15 cellular contexts compared by ENCODE assay signal in genomic region chr5:154473581-154474266, GRCh38. TPM values are rescaled to one million over a fixed set of nuclear protein-coding genes. Genes with fewer than 3 reads are reported as not detected.
A peak's percentile ranks its signal among the peaks of the same experiment; 100 is the strongest.
DNase-seq lines count a peak whose midpoint lies in the region; ATAC-seq and TF ChIP-seq lines count a peak whose summit lies in the region.
"Had no signal": no experiment of that assay in that cellular context is flagged by ENCODE, and none has a peak within 500 bp of the region (broad histone marks: within the 10 kb centered on the region; RNA-seq: fewer than 3 reads in every experiment).

No MANE protein-coding gene starts in this region.

- H3K9me3 ChIP-seq in iPS-20b (ENCODE audit: insufficient read depth, low read depth, low read length) = no peaks in the 10 kb centered on the region
- no peaks in the 10 kb centered on the region for H3K9me3 ChIP-seq in skeletal muscle tissue (ENCODE audit: control insufficient read depth in 3 of 3, low read length in 3 of 3)
- H3K9me3 ChIP-seq in spleen = no peaks in the 10 kb centered on the region

- H3K27ac ChIP-seq in iPS-20b (ENCODE audit: low read length) = no peak overlapping the region
- no peak overlapping the region for H3K27ac ChIP-seq in skeletal muscle tissue (ENCODE audit: low read depth, low read length)
- H3K27ac ChIP-seq in caudate nucleus (ENCODE audit: low read depth, low read length) = no peak overlapping the region
- H3K27ac ChIP-seq in spleen = no peak overlapping the region

- H3K4me3 Mint-ChIP-seq in activated T-cell treated with anti-CD3 and anti-CD28 coated beads, Interleukin-2, amount 50 U/mL, for 72 hours = peak overlapping the region; percentile 62 to 73
- H3K4me3 Mint-ChIP-seq in activated B cell treated with CpG ODN at 0.5 μM for 24 hours = peak overlapping the region; percentile 17

- H3K4me3 ChIP-seq in iPS-20b (ENCODE audit: low read length) = peak overlapping the region; percentile 50; the same call in 1 of the 2 replicates
- peak overlapping the region; percentile 14 to 35 (median 22) for H3K4me3 ChIP-seq in skeletal muscle tissue (ENCODE audit: low read length in 3 of 3)
- H3K4me3 ChIP-seq in spleen = peak overlapping the region in 1 of 8 donors; percentile 30

- H3K36me3 Mint-ChIP-seq in activated T-cell treated with anti-CD3 and anti-CD28 coated beads, Interleukin-2, amount 50 U/mL, for 72 hours (ENCODE audit: insufficient read depth in 2 of 2) = peaks cover 0 to 3% of the 10 kb centered on the region in 2 donors
- no peaks in the 10 kb centered on the region for H3K36me3 Mint-ChIP-seq in activated B cell treated with CpG ODN at 0.5 μM for 24 hours (ENCODE audit: low read depth)
- H3K36me3 Mint-ChIP-seq: activated naive CD8-positive, alpha-beta T cell treated with anti-CD3 and anti-CD28 coated beads, Interleukin-2, amount 10 ng/mL, durations not matched to agents 7 days and 5 days had no signal

- H3K27me3 ChIP-seq in iPS-20b (ENCODE audit: insufficient read depth, low read length) = peaks cover 100% of the 10 kb centered on the region
- peaks cover 89 to 93% (median 92%) of the 10 kb centered on the region in 3 donors for H3K27me3 ChIP-seq in skeletal muscle tissue (ENCODE audit: control insufficient read depth in 3 of 3, insufficient read depth in 3 of 3, low read length in 3 of 3)
- peaks cover 28 to 100% (median 92%) of the 10 kb centered on the region in 7 donors for H3K27me3 ChIP-seq in spleen (replicated peaks in 1 of 7)

- peaks cover 44% of the 10 kb centered on the region for H3K4me1 Mint-ChIP-seq in activated T-cell treated with anti-CD3 and anti-CD28 coated beads, Interleukin-2, amount 50 U/mL, for 72 hours (ENCODE audit: low read depth)
- H3K4me1 Mint-ChIP-seq in activated B cell treated with CpG ODN at 0.5 μM for 24 hours = peaks cover 47% of the 10 kb centered on the region

- TF ChIP-seq CTCF in activated B cell treated with CpG ODN at 0.5 μM for 24 hours (IDR thresholded peaks at IDR 0.05) = no peak
- TF ChIP-seq CTCF in spleen (IDR thresholded peaks at IDR 0.05 in 8 of 11, conservative IDR thresholded peaks at IDR 0.05 in 3 of 11) = no peak
- TF ChIP-seq CTCF in GM13976 (IDR thresholded peaks at IDR 0.05; ENCODE audit: borderline replicate concordance, control extremely low read depth, extremely low read depth, insufficient read depth, missing control alignments) = no peak

- CTCF ChIA-PET in activated B cell treated with CpG ODN at 0.5 μM for 24 hours (lab: Charles Lee) = no interaction called here

- POLR2A ChIA-PET in activated B cell treated with CpG ODN at 0.5 μM for 24 hours (lab: Charles Lee) = no interaction called here

- no peak overlapping the region for H3K9ac ChIP-seq in iPS-20b (ENCODE audit: low read depth, low read length)
- peak overlapping the region in 1 of 3 donors; percentile 33 for H3K9ac ChIP-seq in skeletal muscle tissue (ENCODE audit: low read depth in 1 of 3, low read length in 3 of 3)

- 8 to 15% (median 10%) methylated on average over 39 to 40 of the region's 40 CpGs for WGBS in spleen, 5 donors

- DNase-seq in activated T-cell treated with anti-CD3 and anti-CD28 coated beads, Interleukin-2, amount 50 U/mL, for 72 hours = no peak
- no peak for DNase-seq in activated T-cell treated with anti-CD3 and anti-CD28 coated beads, Interleukin-2, amount 50 U/mL, for 1 hour
- no peak for DNase-seq in activated B cell treated with CpG ODN at 0.5 μM for 24 hours
- DNase-seq in caudate nucleus (lab: John Stamatoyannopoulos, UW) = no peak
- DNase-seq in spleen = no peak
- no peak for DNase-seq in GM13976 (ENCODE audit: low spot score)
- DNase-seq: ACHN; activated CD4-positive, alpha-beta T cell treated with anti-CD3 and anti-CD28 coated beads, Interleukin-2, amount 50 U/mL, for 4 hours; activated naive CD8-positive, alpha-beta T cell treated with anti-CD3 and anti-CD28 coated beads, Interleukin-2, amount 10 ng/mL, durations not matched to agents 7 days and 5 days; kidney glomerular epithelial cell; NCI-H446 treated with DMSO at 0.1 percent for 48 hours had no signal

- H3K9me3 Mint-ChIP-seq in activated T-cell treated with anti-CD3 and anti-CD28 coated beads, Interleukin-2, amount 50 U/mL, for 72 hours = no peaks in the 10 kb centered on the region
- H3K9me3 Mint-ChIP-seq in activated B cell treated with CpG ODN at 0.5 μM for 24 hours = no peaks in the 10 kb centered on the region
- H3K9me3 Mint-ChIP-seq: activated naive CD8-positive, alpha-beta T cell treated with anti-CD3 and anti-CD28 coated beads, Interleukin-2, amount 10 ng/mL, durations not matched to agents 7 days and 5 days had no signal

- peaks cover 8% of the 10 kb centered on the region; the same call in 1 of the 2 replicates for H3K4me1 ChIP-seq in iPS-20b (ENCODE audit: insufficient read depth, low read length)
- H3K4me1 ChIP-seq in skeletal muscle tissue (ENCODE audit: control insufficient read depth in 3 of 3, insufficient read depth in 3 of 3, low read length in 3 of 3) = peaks cover 31 to 54% (median 49%) of the 10 kb centered on the region in 3 donors
- peaks cover 29 to 68% (median 61%) of the 10 kb centered on the region in 6 donors for H3K4me1 ChIP-seq in spleen

- no peak for TF ChIP-seq POLR2A in spleen (IDR thresholded peaks at IDR 0.05)

- peaks cover 83% of the 10 kb centered on the region for H3K27me3 Mint-ChIP-seq in activated T-cell treated with anti-CD3 and anti-CD28 coated beads, Interleukin-2, amount 50 U/mL, for 72 hours (ENCODE audit: low read depth)
- peaks cover 60% of the 10 kb centered on the region for H3K27me3 Mint-ChIP-seq in activated B cell treated with CpG ODN at 0.5 μM for 24 hours

- in situ Hi-C loops in GM13976 (cut with MboI; ENCODE audit: low sequenced_read_pairs, unreplicated experiment) = no loop called here

- H3K36me3 ChIP-seq in iPS-20b (ENCODE audit: insufficient read depth, low read depth, low read length) (no peaks in the 10 kb centered on the region), skeletal muscle tissue (ENCODE audit: control insufficient read depth in 3 of 3, insufficient read depth in 3 of 3, low read length in 3 of 3) (no peaks in the 10 kb centered on the region), spleen (no peaks in the 10 kb centered on the region)

- H3K27ac Mint-ChIP-seq in activated T-cell treated with anti-CD3 and anti-CD28 coated beads, Interleukin-2, amount 50 U/mL, for 72 hours = peak overlapping the region; percentile 19
- H3K27ac Mint-ChIP-seq in activated B cell treated with CpG ODN at 0.5 μM for 24 hours = peak overlapping the region; percentile 24

- peak in 1 of 2 donors; percentile 31 for ATAC-seq in activated T-cell treated with anti-CD3 and anti-CD28 coated beads, Interleukin-2, amount 50 U/mL, for 72 hours (replicated peaks in 1 of 2)
- ATAC-seq in activated B cell treated with CpG ODN at 0.5 μM for 24 hours (ENCODE audit: low read depth) = no peak

- intact Hi-C loops in activated B cell treated with CpG ODN at 0.5 μM for 24 hours (cut with micrococcal nuclease) (no loop called here), spleen (cut with DNase I; ENCODE audit: low total_unique reads) (no loop called here)

RNA-seq across cellular contexts. Expression of gene HAND1, which starts 4.3 kb away (rescaled TPM):
- total RNA-seq in activated T-cell treated with anti-CD3 and anti-CD28 coated beads, Interleukin-2, amount 50 U/mL, for 72 hours = not detected
- total RNA-seq in activated B cell treated with CpG ODN at 0.5 μM for 24 hours (not detected in 2 replicates), skeletal muscle tissue (not detected), spleen (not detected)
- polyA plus RNA-seq in spleen = not detected
- total RNA-seq: activated naive CD8-positive, alpha-beta T cell treated with anti-CD3 and anti-CD28 coated beads, Interleukin-2, amount 10 ng/mL, durations not matched to agents 7 days and 5 days; T-helper 2 cell treated with Interferon-gamma antibody and Interleukin-4, amounts not matched to agents 100 ng/mL and 5 ng/mL, for 36 hours; ureter had no signal

RNA-seq across cellular contexts. Expression of gene SAP30L, which starts 27.9 kb away (rescaled TPM):
- 10 to 100 TPM; 42.5 to 45.3 TPM for total RNA-seq in activated T-cell treated with anti-CD3 and anti-CD28 coated beads, Interleukin-2, amount 50 U/mL, for 72 hours
- total RNA-seq in activated B cell treated with CpG ODN at 0.5 μM for 24 hours (26.4 and 28.9 TPM in 2 replicates), skeletal muscle tissue (13.0 TPM), spleen (10 to 100 TPM; 28.8 to 43.5 (median 36.7) TPM)
- 10 to 100 TPM; 17.4 to 21.6 (median 19.4) TPM for polyA plus RNA-seq in spleen
